In the genomic region with DNA sequence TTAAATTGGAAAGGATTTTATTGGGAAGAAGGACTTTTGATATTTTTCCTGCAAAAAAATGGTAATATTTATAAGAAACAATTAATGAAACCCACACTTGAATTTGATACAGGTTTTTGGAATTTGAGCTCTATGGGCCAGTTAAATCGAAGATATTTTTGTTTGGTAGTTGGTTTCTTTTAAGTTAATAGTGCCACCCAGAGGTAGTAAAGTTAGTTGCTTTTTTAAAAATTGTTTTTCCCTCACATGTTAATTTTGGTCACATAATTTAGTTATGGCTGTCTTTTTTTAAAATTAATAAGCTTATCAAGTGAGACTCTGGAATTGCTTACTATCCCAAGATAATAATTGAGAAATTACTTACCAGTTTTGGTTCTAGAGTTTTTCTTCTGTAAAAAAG, we compare ENCODE assay signal across 8 cellular contexts. TPM values are rescaled to one million over a fixed set of nuclear protein-coding genes. Genes with fewer than 3 reads are reported as not detected.
DNase-seq lines count a peak whose midpoint lies in the region; ATAC-seq, FAIRE-seq and TF ChIP-seq lines count a peak whose summit lies in the region.

No MANE protein-coding gene starts in this region.

- DNase-seq in NOMO-1 treated with DMSO at 0.1 percent for 48 hours (lab: John Stamatoyannopoulos, UW; ENCODE audit: unreplicated experiment), result peak; percentile 24
- DNase-seq in NOMO-1 treated with dmso at 0.1 percent for 144 hours (lab: John Stamatoyannopoulos, UW; ENCODE audit: unreplicated experiment), result no peak
- peak; percentile 25 for DNase-seq in NCI-H748 (lab: John Stamatoyannopoulos, UW; ENCODE audit: unreplicated experiment)
- DNase-seq in thoracic aorta (ENCODE audit: low spot score), result no peak
- DNase-seq in activated effector memory CD4-positive, alpha-beta T cell treated with anti-CD3 and anti-CD28 coated beads, Interleukin-2, amount 50 U/mL, for 16 hours, result no peak
- DNase-seq in NCI-H226, result no peak

- TF ChIP-seq CTCF in thoracic aorta (IDR thresholded peaks at IDR 0.05), result peak; percentile 37

- H3K4me1 ChIP-seq in thoracic aorta (ENCODE audit: control insufficient read depth in 1 of 2, low read depth in 2 of 2), result no peaks in the 10 kb centered on the region

- FAIRE-seq in endometrium (lab: Jason Lieb, UNC), result peak; percentile 96

- H3K4me3 ChIP-seq in thoracic aorta, result no peak overlapping the region

- no peaks in the 10 kb centered on the region for H3K27me3 ChIP-seq in thoracic aorta (replicated peaks; ENCODE audit: insufficient read depth)

- peaks cover 18% of the 10 kb centered on the region for H3K36me3 ChIP-seq in thoracic aorta

- H3K27ac ChIP-seq in thoracic aorta, result no peak overlapping the region

- H3K9me3 ChIP-seq in thoracic aorta, result peaks cover 2% of the 10 kb centered on the region

- ATAC-seq in thoracic aorta (ENCODE audit: insufficient number of reproducible peaks, low FRiP score, low read depth) (no peak), HG02840 (IDR thresholded peaks at IDR 0.05; ENCODE audit: low FRiP score, unreplicated experiment) (no peak)

RNA-seq across cellular contexts. Expression of a gene that starts 7.1 kb away (rescaled TPM):
- 10 to 100 TPM in 1 of 2 donors, 1 to 10 TPM in 1; 7.3 to 11.4 TPM for total RNA-seq in thoracic aorta

Comparison
In these comparisons a context has a peak if more than half of its experiments do, and no peak if none do; other contexts are left out.
1. DNase-seq: peak in NOMO-1 treated with DMSO at 0.1 percent for 48 hours (single experiment) and NCI-H748 (single experiment); none in NOMO-1 treated with dmso at 0.1 percent for 144 hours (single experiment), thoracic aorta (single experiment), activated effector memory CD4-positive, alpha-beta T cell treated with anti-CD3 and anti-CD28 coated beads, Interleukin-2, amount 50 U/mL, for 16 hours (single experiment) and NCI-H226 (single experiment).